Comparison of ENCODE assay signal across 14 cellular contexts in genomic region chr2:168962636-168963035, GRCh38.
"Had no signal": no experiment of that assay in that cellular context is flagged by ENCODE, and none has a peak within 500 bp of the region (broad histone marks: within the 10 kb centered on the region; RNA-seq: fewer than 3 reads in every experiment).

No MANE protein-coding gene starts in this region.

- H3K27ac ChIP-seq: esophagus squamous epithelium, left ventricle myocardium inferior had no signal

- H3K4me3 ChIP-seq: esophagus squamous epithelium, left ventricle myocardium inferior, skin epidermis had no signal

- H3K36me3 ChIP-seq: esophagus squamous epithelium, left ventricle myocardium inferior had no signal

- H3K9me3 ChIP-seq: esophagus squamous epithelium, left ventricle myocardium inferior had no signal

- H3K27me3 ChIP-seq: esophagus squamous epithelium had no signal

- H3K4me1 ChIP-seq: left ventricle myocardium inferior had no signal

- DNase-seq: activated CD4-positive, alpha-beta T cell treated with anti-CD3 and anti-CD28 coated beads, Interleukin-2, amount 50 U/mL, for 48 hours; activated gamma-delta T cell treated with Interleukin-2 at 50 U/mL for 16 hours; amygdala; effector CD4-positive, alpha-beta T cell; esophagus squamous epithelium; foreskin melanocyte; glutamatergic neuron; hippocampal formation; left ventricle myocardium inferior; nephron progenitor cell; nucleus accumbens; posterior cingulate gyrus; retina had no signal
